ENCODE assay signal across 22 cellular contexts in the genomic region with DNA sequence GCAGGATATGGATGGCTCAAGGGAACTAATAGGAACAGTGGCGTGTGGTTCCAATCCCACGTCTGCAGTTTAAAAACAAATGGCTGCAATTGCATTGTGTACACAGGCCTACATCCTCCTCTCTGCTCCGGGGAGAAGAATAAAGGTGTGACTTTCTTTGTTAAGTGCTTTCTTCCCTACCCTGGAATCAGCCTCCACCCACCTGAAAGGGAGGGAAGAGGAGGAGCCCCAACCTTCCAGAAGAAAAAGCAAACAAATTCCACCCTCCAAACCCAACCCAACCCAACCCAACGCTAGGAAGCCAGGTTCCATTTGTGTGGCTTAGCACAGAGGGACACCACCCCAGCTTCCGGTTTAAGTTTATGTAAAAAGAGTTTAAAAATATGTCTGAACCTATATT. TPM values are rescaled to one million over a fixed set of nuclear protein-coding genes. Genes with fewer than 3 reads are reported as not detected.
A peak's percentile ranks its signal among the peaks of the same experiment; 100 is the strongest.
DNase-seq lines count a peak whose midpoint lies in the region; ATAC-seq, FAIRE-seq and TF ChIP-seq lines count a peak whose summit lies in the region.
"Had no signal": no experiment of that assay in that cellular context is flagged by ENCODE, and none has a peak within 500 bp of the region (broad histone marks: within the 10 kb centered on the region; RNA-seq: fewer than 3 reads in every experiment).

No MANE protein-coding gene starts in this region.

- H3K4me1 ChIP-seq in mucosa of rectum (ENCODE audit: control insufficient read depth in 2 of 2, insufficient read depth in 2 of 2, low read length in 2 of 2) (peaks cover 0 to 18% of the 10 kb centered on the region in 2 donors), transverse colon (peaks cover 0 to 10% (median 1%) of the 10 kb centered on the region in 4 donors)
- H3K4me1 ChIP-seq: BE2C, Caco-2, HAP-1 had no signal

- no peak for TF ChIP-seq POLR2A in transverse colon (IDR thresholded peaks at IDR 0.05)

- no peak for TF ChIP-seq EP300 in transverse colon (IDR thresholded peaks at IDR 0.05; ENCODE audit: low read depth)

- peak; percentile 18 for FAIRE-seq in bronchial epithelial cell (lab: Jason Lieb, UNC)
- FAIRE-seq: A204.1, D721Med, G401.6, GM12891, GM19239, HTR-8/SVneo had no signal

- H3K4me3 ChIP-seq in bronchial epithelial cell (ENCODE audit: low read depth, low read length), result no peak overlapping the region
- no peak overlapping the region for H3K4me3 ChIP-seq in mucosa of rectum (ENCODE audit: low read length in 2 of 2)
- H3K4me3 ChIP-seq in transverse colon, result no peak overlapping the region
- H3K4me3 ChIP-seq: GM23248, HAP-1 had no signal

- no peak overlapping the region for H3K9ac ChIP-seq in mucosa of rectum (ENCODE audit: low read depth in 1 of 2, low read length in 2 of 2)
- H3K9ac ChIP-seq: GM23248 had no signal

- no peak for TF ChIP-seq CTCF in bronchial epithelial cell (IDR thresholded peaks at IDR 0.05; ENCODE audit: insufficient read depth, low read length, severe bottlenecking)
- TF ChIP-seq CTCF in transverse colon (IDR thresholded peaks at IDR 0.05), result no peak

- H3K36me3 ChIP-seq in bronchial epithelial cell (ENCODE audit: control insufficient read depth, insufficient read depth, low read length) (no peaks in the 10 kb centered on the region), mucosa of rectum (ENCODE audit: control insufficient read depth in 2 of 2, insufficient read depth in 2 of 2, low read length in 2 of 2) (no peaks in the 10 kb centered on the region), transverse colon (no peaks in the 10 kb centered on the region)
- H3K36me3 ChIP-seq: BE2C, HAP-1 had no signal

- ATAC-seq in left colon (peak; percentile 93), GM21737 (IDR thresholded peaks at IDR 0.05; ENCODE audit: unreplicated experiment) (no peak), HG03159 (IDR thresholded peaks at IDR 0.05; ENCODE audit: unreplicated experiment) (no peak)

- WGBS in transverse colon (ENCODE audit: low coverage in 1 of 2), 2 donors, result 57% methylated on average over 5 of the region's 5 CpGs; no CpG with 5 or more reads in 1 of the 2 donors

- in situ Hi-C loops in transverse colon (cut with MboI; ENCODE audit: low pct_ligation_motif_present in 1 of 4, low pct_unique_long_range_greater_than_20kb in 1 of 4, low sequenced_read_pairs in 3 of 4), result loop anchor here in 1 of 4 donors (25.0 kb wide), 1 partner anchor 306 kb away; no protein-coding TSS in a partner anchor

- H3K27ac ChIP-seq in mucosa of rectum (ENCODE audit: low read depth in 2 of 2, low read length in 2 of 2) (peak overlapping the region; percentile 66 to 83), transverse colon (peak overlapping the region; percentile 36 to 77 (median 59))
- H3K27ac ChIP-seq: GM23248 had no signal

- DNase-seq in bronchial epithelial cell (ENCODE audit: low read depth), result no peak
- peak; percentile 44 to 66 for DNase-seq in left colon
- peak; percentile 43 for DNase-seq in transverse colon
- DNase-seq in stimulated activated CD4-positive, alpha-beta T cell treated with anti-CD3 and anti-CD28 coated beads, Interleukin-15, amount 100 ng/mL, for 24 hours, result no peak
- DNase-seq: ACHN; BE2C; C1 segment of cervical spinal cord; Caco-2; CD4-positive, CD25-positive, alpha-beta regulatory T cell; CD8-positive, alpha-beta memory T cell; GM23248; IMR-90 had no signal

- intact Hi-C loops in left colon (cut with DNase I, micrococcal nuclease) (no loop called here), transverse colon (cut with DNase I; ENCODE audit: low total_unique reads) (no loop called here)

- H3K9me3 ChIP-seq in mucosa of rectum (ENCODE audit: control insufficient read depth in 2 of 2, low read length in 2 of 2), result peaks cover 0 to 2% of the 10 kb centered on the region in 2 donors
- no peaks in the 10 kb centered on the region for H3K9me3 ChIP-seq in transverse colon
- H3K9me3 ChIP-seq: BE2C, HAP-1 had no signal

- H3K27me3 ChIP-seq in bronchial epithelial cell (ENCODE audit: control insufficient read depth, insufficient read depth, low read length) (no peaks in the 10 kb centered on the region), mucosa of rectum (ENCODE audit: control insufficient read depth in 2 of 2, insufficient read depth in 2 of 2, low read length in 2 of 2) (no peaks in the 10 kb centered on the region), transverse colon (no peaks in the 10 kb centered on the region)
- H3K27me3 ChIP-seq: BE2C had no signal

RNA-seq across cellular contexts. Expression of gene BACE2, which starts 11.8 kb away (rescaled TPM):
- 43.1 and 64.8 TPM in 2 replicates for total RNA-seq in bronchial epithelial cell
- total RNA-seq in left colon, result 10 to 100 TPM; 59.3 to 65.1 TPM
- 10 to 100 TPM; 28.4 to 52.5 (median 43.9) TPM for total RNA-seq in transverse colon

Comparison
In these comparisons a context has a peak if more than half of its experiments do, and no peak if none do; other contexts are left out.
1. DNase-seq: peak in left colon (2 of 2) and transverse colon (single experiment); none in bronchial epithelial cell (single experiment) and stimulated activated CD4-positive, alpha-beta T cell treated with anti-CD3 and anti-CD28 coated beads, Interleukin-15, amount 100 ng/mL, for 24 hours (single experiment).